Comparison of ENCODE assay signal across 6 cellular contexts in the genomic region with DNA sequence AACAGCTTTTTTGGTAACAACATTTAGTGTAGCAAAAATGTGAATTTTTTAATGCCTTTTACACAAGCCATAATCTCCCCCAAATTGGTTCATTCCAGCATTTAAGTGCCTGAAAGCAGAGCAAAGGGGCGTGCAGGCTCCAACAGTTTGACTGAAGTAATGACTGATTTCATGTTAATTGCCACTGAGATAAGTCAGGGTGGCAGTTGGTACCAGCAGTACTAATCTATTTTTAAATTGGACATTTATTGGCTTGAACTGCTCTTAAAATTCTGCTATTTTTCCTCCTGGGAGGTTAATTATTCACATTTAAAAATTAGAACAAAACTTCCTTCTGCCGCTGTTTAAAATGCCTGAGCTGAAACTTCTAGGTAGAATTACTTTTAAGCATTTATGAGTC. TPM values are rescaled to one million over a fixed set of nuclear protein-coding genes. Genes with fewer than 3 reads are reported as not detected.
"Had no signal": no experiment of that assay in that cellular context is flagged by ENCODE, and none has a peak within 500 bp of the region (broad histone marks: within the 10 kb centered on the region; RNA-seq: fewer than 3 reads in every experiment).

No MANE protein-coding gene starts in this region.

- H3K4me3 ChIP-seq: GM23338 had no signal

- H3K4me3 Mint-ChIP-seq: GM23338, H9 had no signal

- H3K4me2 ChIP-seq: GM23338 had no signal

- DNase-seq: H9, HCEC 1CT, IMR-90 had no signal

- H3K9me3 Mint-ChIP-seq: GM23338, H9 had no signal

- H3K27ac Mint-ChIP-seq: GM23338, H9 had no signal

- H2AFZ ChIP-seq: GM23338 had no signal

- ATAC-seq: GM23338 had no signal

RNA-seq across cellular contexts. Expression of gene TMEM171, which starts 12.4 kb away (rescaled TPM):
- total RNA-seq: HT-29 had no signal

RNA-seq across cellular contexts. Expression of gene TMEM174, which starts 40.2 kb away (rescaled TPM):
- total RNA-seq: GM23338, H1, H9, HT-29, IMR-90 had no signal
- polyA plus RNA-seq: GM23338, H1, IMR-90 had no signal
